In genomic region chr12:64780531-64781373, GRCh38 we compare ENCODE assay signal across 8 cellular contexts. TPM values are rescaled to one million over a fixed set of nuclear protein-coding genes. Genes with fewer than 3 reads are reported as not detected.
DNase-seq lines count a peak whose midpoint lies in the region; ATAC-seq and TF ChIP-seq lines count a peak whose summit lies in the region.

No MANE protein-coding gene starts in this region.

- peak overlapping the region; percentile 89 for H3K4me3 ChIP-seq in PC-3 (ENCODE audit: low read length)

- POLR2A ChIA-PET in PC-3 (lab: Charles Lee; ENCODE audit: unreplicated experiment) (interaction anchor here (0.6 to 0.7 kb wide), 2 partner anchors 35 to 155 kb away, joined by 4 to 7 read pairs; no protein-coding TSS in a partner anchor), MCF 10A (lab: Yijun Ruan, JAX) (interaction anchor here (0.6 to 1.8 kb wide), 8 partner anchors 15 to 937 kb away, joined by 3 to 9 read pairs (median 4); no protein-coding TSS in a partner anchor)

- no TSS peak for BruUV-seq in PC-3 (replicated peaks; lab: Mats Ljungman, UMichigan)
- no TSS peak for BruUV-seq in MCF 10A (replicated peaks; lab: Mats Ljungman, UMichigan)

- peaks cover 17% of the 10 kb centered on the region for H3K27me3 Mint-ChIP-seq in MCF 10A (ENCODE audit: insufficient read depth, unreplicated experiment)

- H3K4me3 Mint-ChIP-seq in MCF 10A (ENCODE audit: unreplicated experiment): peak overlapping the region; percentile 80

- H3K4me1 Mint-ChIP-seq in MCF 10A (ENCODE audit: insufficient read depth, unreplicated experiment): peaks cover 7% of the 10 kb centered on the region

- H3F3A ChIP-seq in PC-3 (ENCODE audit: low read length, unreplicated experiment): no peaks in the 10 kb centered on the region

- CTCF ChIA-PET in PC-3 (lab: Charles Lee): interaction anchor here (0.7 to 2.3 kb wide), 2 partner anchors 16 to 41 kb away, joined by 7 to 10 read pairs; no protein-coding TSS in a partner anchor
- CTCF ChIA-PET in MCF 10A (lab: Yijun Ruan, JAX): interaction anchor here (0.5 to 3.8 kb wide), 14 partner anchors 10 to 808 kb away, joined by 3 to 27 read pairs (median 4); no protein-coding TSS in a partner anchor

- peak; percentile 21 for DNase-seq in EH (ENCODE audit: low read depth)
- peak; percentile 59 for DNase-seq in PC-3
- DNase-seq in MCF 10A (ENCODE audit: unreplicated experiment): peak; percentile 57
- DNase-seq in kidney tubule cell (ENCODE audit: low spot score): peak; percentile 64
- peak; percentile 32 for DNase-seq in stimulated activated CD8-positive, alpha-beta memory T cell treated with anti-CD3 and anti-CD28 coated beads, Interleukin-4, amount 100 ng/mL, for 48 hours
- no peak for DNase-seq in DMS79 treated with DMSO at 0.1 percent for 48 hours (lab: John Stamatoyannopoulos, UW)
- no peak for DNase-seq in midbrain (lab: John Stamatoyannopoulos, UW)

- no peaks in the 10 kb centered on the region for H3K36me3 ChIP-seq in PC-3 (ENCODE audit: low read depth, low read length)

- peak overlapping the region; percentile 90 for H2AFZ ChIP-seq in PC-3 (ENCODE audit: low read length)

- no peaks in the 10 kb centered on the region for H3K27me3 ChIP-seq in PC-3 (ENCODE audit: low read length)

- H3K27ac ChIP-seq in PC-3 (ENCODE audit: low read length): peak overlapping the region; percentile 15; the same call in 1 of the 2 replicates

- H3K9me2 ChIP-seq in PC-3 (replicated peaks; ENCODE audit: low read length): no peaks in the 10 kb centered on the region

- H3K4me2 ChIP-seq in PC-3 (ENCODE audit: low read length): peak overlapping the region; percentile 91

- TF ChIP-seq CTCF in PC-3 (conservative IDR thresholded peaks at IDR 0.05; ENCODE audit: low read depth, low read length) (peak; percentile 7; the same call in 1 of the 2 replicates), MCF 10A (IDR thresholded peaks at IDR 0.05; ENCODE audit: unreplicated experiment) (no peak)

- peaks cover 6% of the 10 kb centered on the region for H3K9me3 Mint-ChIP-seq in MCF 10A (ENCODE audit: unreplicated experiment)

- H4K20me1 ChIP-seq in PC-3 (ENCODE audit: low read length): no peaks in the 10 kb centered on the region

- H3K9me3 ChIP-seq in PC-3 (ENCODE audit: low read length): no peaks in the 10 kb centered on the region

- peak overlapping the region; percentile 55 for H3K9ac ChIP-seq in PC-3 (ENCODE audit: low read length)

- peak overlapping the region; percentile 83 for H3K27ac Mint-ChIP-seq in MCF 10A (ENCODE audit: low read depth, unreplicated experiment)

- H3K4me1 ChIP-seq in PC-3 (ENCODE audit: insufficient read depth, low read length): peaks cover 17% of the 10 kb centered on the region

- peaks cover 40% of the 10 kb centered on the region for H3K79me2 ChIP-seq in PC-3 (ENCODE audit: low read length)

- intact Hi-C loops in PC-3 (cut with micrococcal nuclease) (no loop called here), MCF 10A (cut with micrococcal nuclease) (no loop called here)

- H3K36me3 Mint-ChIP-seq in MCF 10A (ENCODE audit: insufficient read depth, unreplicated experiment): no peaks in the 10 kb centered on the region

- ATAC-seq in HG02678 (IDR thresholded peaks at IDR 0.05; ENCODE audit: unreplicated experiment): peak; percentile 53
- peak; percentile 80 for ATAC-seq in PC-3

RNA-seq across cellular contexts. Expression of gene GNS, which starts 21.5 kb away (rescaled TPM):
- total RNA-seq in PC-3 (2014; rRNA removed) (55.1 TPM in 2 replicates), MCF 10A (2022) (54.7 and 60.8 TPM in 2 replicates)

RNA-seq across cellular contexts. Expression of gene TBC1D30, which starts 43.7 kb away (rescaled TPM):
- total RNA-seq in PC-3 (2014; rRNA removed) (16.8 and 36.1 TPM in 2 replicates), MCF 10A (2022) (7.9 and 9.4 TPM in 2 replicates)

Comparison
In these comparisons a context has a peak if more than half of its experiments do, and no peak if none do; other contexts are left out.
1. DNase-seq: peak in EH (single experiment), PC-3 (single experiment), MCF 10A (single experiment), kidney tubule cell (single experiment) and stimulated activated CD8-positive, alpha-beta memory T cell treated with anti-CD3 and anti-CD28 coated beads, Interleukin-4, amount 100 ng/mL, for 48 hours (single experiment); none in DMS79 treated with DMSO at 0.1 percent for 48 hours (single experiment) and midbrain (single experiment).